ENCODE assay signal across 11 cellular contexts in the genomic region with DNA sequence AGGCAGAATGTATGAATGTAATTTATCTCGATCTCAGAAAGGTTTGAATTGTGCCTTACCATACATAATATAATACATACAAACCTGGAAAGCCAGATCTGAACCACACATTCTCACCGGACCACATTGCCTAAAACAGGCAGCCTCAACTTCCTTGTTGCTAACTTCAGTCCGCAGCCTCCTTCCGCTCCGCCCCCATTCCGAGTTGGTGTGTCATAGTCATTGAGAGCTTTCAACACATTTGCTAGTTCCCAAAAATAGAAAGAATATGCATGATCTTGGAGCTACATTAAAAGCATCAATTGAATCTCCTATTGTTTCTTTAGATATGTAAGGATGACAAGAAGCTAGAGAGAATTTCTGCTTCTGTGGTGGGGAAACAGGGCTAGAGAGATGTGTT.
DNase-seq lines count a peak whose midpoint lies in the region; ATAC-seq lines count a peak whose summit lies in the region.
"Had no signal": no experiment of that assay in that cellular context is flagged by ENCODE, and none has a peak within 500 bp of the region (broad histone marks: within the 10 kb centered on the region; RNA-seq: fewer than 3 reads in every experiment).

No MANE protein-coding gene starts in this region.

- no peak overlapping the region for H3K14ac ChIP-seq in mesenchymal stem cell (ENCODE audit: low read length in 2 of 2)

- no peaks in the 10 kb centered on the region for H3K27me3 Mint-ChIP-seq in activated CD8-positive, alpha-beta memory T cell treated with anti-CD3 and anti-CD28 coated beads, Interleukin-2, amount 10 ng/mL, durations not matched to agents 7 days and 5 days
- H3K27me3 Mint-ChIP-seq: CD4-positive, alpha-beta memory T cell had no signal

- no peak overlapping the region for H2AK5ac ChIP-seq in mesenchymal stem cell (ENCODE audit: low read length, severe bottlenecking)

- no peak overlapping the region for H2BK120ac ChIP-seq in mesenchymal stem cell (ENCODE audit: low read depth, low read length)

- WGBS in mesenchymal stem cell = 40% methylated on average over 2 of the region's 6 CpGs

- no peak overlapping the region for H3K4me3 Mint-ChIP-seq in activated CD8-positive, alpha-beta memory T cell treated with anti-CD3 and anti-CD28 coated beads, Interleukin-2, amount 10 ng/mL, durations not matched to agents 7 days and 5 days
- H3K4me3 Mint-ChIP-seq: CD4-positive, alpha-beta memory T cell had no signal

- no peak overlapping the region for H3K23ac ChIP-seq in mesenchymal stem cell (ENCODE audit: low read length in 2 of 2)

- peaks cover 22% of the 10 kb centered on the region for H3K36me3 Mint-ChIP-seq in activated CD8-positive, alpha-beta memory T cell treated with anti-CD3 and anti-CD28 coated beads, Interleukin-2, amount 10 ng/mL, durations not matched to agents 7 days and 5 days

- no peak overlapping the region for H3K27ac Mint-ChIP-seq in activated CD8-positive, alpha-beta memory T cell treated with anti-CD3 and anti-CD28 coated beads, Interleukin-2, amount 10 ng/mL, durations not matched to agents 7 days and 5 days
- H3K27ac Mint-ChIP-seq: CD4-positive, alpha-beta memory T cell had no signal

- H2AFZ ChIP-seq in mesenchymal stem cell (ENCODE audit: low read depth, low read length) = no peak overlapping the region

- DNase-seq in AG08396 (ENCODE audit: low spot score) (peak; percentile 29), MV-4-11 (lab: John Stamatoyannopoulos, UW) (peak; percentile 88), dedifferentiated amniotic fluid mesenchymal stem cell (ENCODE audit: extremely low spot score) (peak; percentile 37), mesenchymal stem cell (peak; percentile 78), GOT3 (lab: John Stamatoyannopoulos, UW) (no peak)
- no peak for DNase-seq in activated CD8-positive, alpha-beta memory T cell treated with anti-CD3 and anti-CD28 coated beads, Interleukin-2, amount 10 ng/mL, durations not matched to agents 7 days and 5 days
- DNase-seq in NK-92 treated with Interleukin-12 subunit alpha and Interleukin-12 subunit beta, amount 100 ng/mL, for 24 hours (lab: John Stamatoyannopoulos, UW) = no peak
- DNase-seq: activated CD4-positive, alpha-beta T cell treated with anti-CD3 and anti-CD28 coated beads, Interleukin-2, amount 50 U/mL, for 4 hours; CD4-positive, alpha-beta memory T cell; occipital lobe had no signal

- no peak overlapping the region for H4K8ac ChIP-seq in mesenchymal stem cell (ENCODE audit: low read length)

- peaks cover 0 to 4% of the 10 kb centered on the region in 2 experiments for H3K36me3 ChIP-seq in mesenchymal stem cell (ENCODE audit: control insufficient read depth in 1 of 2, insufficient read depth in 2 of 2, low read depth in 1 of 2, low read length in 2 of 2)

- CTCF ChIA-PET in activated CD8-positive, alpha-beta memory T cell treated with anti-CD3 and anti-CD28 coated beads, Interleukin-2, amount 10 ng/mL, durations not matched to agents 7 days and 5 days (lab: Charles Lee) = no interaction called here

- peak overlapping the region; percentile 24 for H3K9ac ChIP-seq in mesenchymal stem cell (ENCODE audit: low read length)

- H3K18ac ChIP-seq in mesenchymal stem cell (ENCODE audit: low read depth in 1 of 2, low read length in 2 of 2) = no peak overlapping the region

- H3K27ac ChIP-seq in mesenchymal stem cell (ENCODE audit: low read length, poor library complexity, severe bottlenecking) = peak overlapping the region; percentile 83

- no peak for ATAC-seq in HG02678 (IDR thresholded peaks at IDR 0.05; ENCODE audit: unreplicated experiment)
- ATAC-seq in activated CD8-positive, alpha-beta memory T cell treated with anti-CD3 and anti-CD28 coated beads, Interleukin-2, amount 10 ng/mL, durations not matched to agents 7 days and 5 days = no peak

- H3K9me3 Mint-ChIP-seq in activated CD8-positive, alpha-beta memory T cell treated with anti-CD3 and anti-CD28 coated beads, Interleukin-2, amount 10 ng/mL, durations not matched to agents 7 days and 5 days (ENCODE audit: low read depth) = no peaks in the 10 kb centered on the region

- no peaks in the 10 kb centered on the region for H3K4me1 ChIP-seq in mesenchymal stem cell (ENCODE audit: control insufficient read depth, insufficient read depth, low read depth, low read length)

- no peak overlapping the region for H2BK15ac ChIP-seq in mesenchymal stem cell (ENCODE audit: low read depth, poor library complexity, severe bottlenecking)

- no peaks in the 10 kb centered on the region for H3K79me1 ChIP-seq in mesenchymal stem cell (replicated peaks; ENCODE audit: low read length, poor library complexity, severe bottlenecking)

- H3K9me3 ChIP-seq in mesenchymal stem cell (ENCODE audit: control insufficient read depth, low read length) = no peaks in the 10 kb centered on the region

- H3K27me3 ChIP-seq in mesenchymal stem cell (ENCODE audit: control insufficient read depth in 1 of 2, insufficient read depth in 1 of 2, low read length in 2 of 2) = no peaks in the 10 kb centered on the region

- no peak overlapping the region for H3K4ac ChIP-seq in mesenchymal stem cell (ENCODE audit: low read depth in 1 of 2, low read length in 2 of 2)

- H3K4me3 ChIP-seq in mesenchymal stem cell (ENCODE audit: insufficient read depth in 1 of 2, low read depth in 1 of 2, low read length in 2 of 2) = no peak overlapping the region

- no peak overlapping the region for H4K91ac ChIP-seq in mesenchymal stem cell (ENCODE audit: low read length)

- H2BK5ac ChIP-seq in mesenchymal stem cell (ENCODE audit: low read depth, low read length, poor library complexity, severe bottlenecking) = no peak overlapping the region

- no peak overlapping the region for H3K4me2 ChIP-seq in mesenchymal stem cell (ENCODE audit: low read length, poor library complexity, severe bottlenecking)

- no peaks in the 10 kb centered on the region for H3K4me1 Mint-ChIP-seq in activated CD8-positive, alpha-beta memory T cell treated with anti-CD3 and anti-CD28 coated beads, Interleukin-2, amount 10 ng/mL, durations not matched to agents 7 days and 5 days
- H3K4me1 Mint-ChIP-seq: CD4-positive, alpha-beta memory T cell had no signal

- H2BK12ac ChIP-seq in mesenchymal stem cell (ENCODE audit: low read length in 2 of 2) = no peak overlapping the region

Comparison
In these comparisons a context has a peak if more than half of its experiments do, and no peak if none do; other contexts are left out.
1. DNase-seq: peak in AG08396 (single experiment), MV-4-11 (single experiment), dedifferentiated amniotic fluid mesenchymal stem cell (single experiment) and mesenchymal stem cell (single experiment); none in activated CD8-positive, alpha-beta memory T cell treated with anti-CD3 and anti-CD28 coated beads, Interleukin-2, amount 10 ng/mL, durations not matched to agents 7 days and 5 days (single experiment), GOT3 (single experiment) and NK-92 treated with Interleukin-12 subunit alpha and Interleukin-12 subunit beta, amount 100 ng/mL, for 24 hours (single experiment).